8 cellular contexts compared by ENCODE assay signal in the genomic region with DNA sequence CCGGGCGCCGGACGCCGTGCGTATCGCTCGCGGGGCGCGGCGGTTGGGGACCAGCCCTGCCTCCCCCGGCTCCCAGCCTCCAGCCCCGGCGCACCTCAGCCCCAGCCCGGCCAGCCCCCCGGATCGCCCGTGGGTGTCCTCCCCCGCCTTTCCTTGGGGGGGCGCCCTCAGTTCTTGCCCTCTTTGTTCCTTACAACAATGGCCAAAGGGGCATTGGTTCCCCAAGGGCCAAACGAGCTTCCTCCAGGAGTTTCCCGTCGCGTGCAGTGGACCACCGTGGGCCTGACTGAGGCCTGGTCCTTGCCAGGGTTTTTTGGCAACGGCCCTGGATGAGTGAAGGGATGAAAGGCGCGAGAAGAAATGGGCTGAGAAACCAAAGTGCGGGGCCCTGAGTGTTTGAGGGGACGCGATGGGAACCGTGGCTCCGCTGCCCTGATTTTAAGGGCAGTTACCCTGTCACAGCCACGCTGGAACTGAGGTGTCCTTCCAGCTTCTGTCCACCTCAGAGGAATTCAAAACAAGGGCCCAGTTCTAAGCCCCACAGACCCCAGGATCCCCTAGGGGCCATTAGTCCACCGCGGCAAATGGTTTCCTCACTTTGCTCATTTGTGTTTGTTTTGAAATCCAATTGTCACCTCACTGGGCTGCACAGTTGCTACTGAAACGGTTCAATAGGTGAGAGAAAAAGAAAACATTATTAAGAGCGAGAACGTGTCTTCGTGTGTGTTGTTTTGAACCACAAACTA. TPM values are rescaled to one million over a fixed set of nuclear protein-coding genes. Genes with fewer than 3 reads are reported as not detected.
DNase-seq lines count a peak whose midpoint lies in the region; ATAC-seq and TF ChIP-seq lines count a peak whose summit lies in the region.

No MANE protein-coding gene starts in this region.

- no peaks in the 10 kb centered on the region for H3K36me3 ChIP-seq in mucosa of descending colon (ENCODE audit: low read depth)

- DNase-seq in ELF-1 (ENCODE audit: low read depth, low spot score): peak; percentile 66
- DNase-seq in NCI-H2227 treated with DMSO at 0.1 percent for 48 hours (lab: John Stamatoyannopoulos, UW): peak; percentile 7
- DNase-seq in dorsolateral prefrontal cortex: peak in 3 of 10 donors; percentile 13 to 18 (median 13)
- peak; percentile 35 to 57 (median 49) for DNase-seq in mucosa of descending colon
- DNase-seq in NCI-H1694 treated with DMSO at 0.1 percent for 48 hours (lab: John Stamatoyannopoulos, UW): no peak
- no peak for DNase-seq in GM19240 (ENCODE audit: insufficient read length, low spot score)

- ATAC-seq in mucosa of descending colon: peak; percentile 55
- no peak for ATAC-seq in HG03442 (IDR thresholded peaks at IDR 0.05; ENCODE audit: unreplicated experiment)
- no peak for ATAC-seq in HG02678 (IDR thresholded peaks at IDR 0.05; ENCODE audit: unreplicated experiment)

- H3K27ac ChIP-seq in dorsolateral prefrontal cortex: peak overlapping the region in 31 of 59 donors; percentile 36 to 91 (median 77)

- H3K4me1 ChIP-seq in mucosa of descending colon (ENCODE audit: low read depth): peaks cover 7% of the 10 kb centered on the region

- H3K4me3 ChIP-seq in dorsolateral prefrontal cortex (peak overlapping the region; percentile 55 to 88 (median 75)), mucosa of descending colon (peak overlapping the region; percentile 37)

- no peaks in the 10 kb centered on the region for H3K9me3 ChIP-seq in mucosa of descending colon

- H3K27me3 ChIP-seq in dorsolateral prefrontal cortex: peaks cover 0 to 4% (median 0%) of the 10 kb centered on the region in 45 donors

- intact Hi-C loops in dorsolateral prefrontal cortex (cut with DNase I): no loop called here
- intact Hi-C loops in mucosa of descending colon (cut with DNase I, micrococcal nuclease): no loop called here

- peak in 2 of 56 donors; percentile 9 to 12 for TF ChIP-seq CTCF in dorsolateral prefrontal cortex (IDR thresholded peaks at IDR 0.05 in 54 of 56, conservative IDR thresholded peaks at IDR 0.05 in 2 of 56; ENCODE audit: low read depth in 1 of 56, partially characterized antibody in 56 of 56)
- TF ChIP-seq CTCF in mucosa of descending colon (IDR thresholded peaks at IDR 0.05): no peak

RNA-seq across cellular contexts. Expression of a gene that starts 1.4 kb away (rescaled TPM):
- total RNA-seq in dorsolateral prefrontal cortex: 10 to 100 TPM in 57 of 120 experiments, 1 to 10 TPM in 63; 5.9 to 17.4 (median 9.8) TPM
- total RNA-seq in mucosa of descending colon: 10 to 100 TPM in 1 of 3 donors, 1 to 10 TPM in 2; 7.3 to 13.6 (median 8.7) TPM

Comparison
In these comparisons a context has a peak if more than half of its experiments do, and no peak if none do; other contexts are left out.
1. DNase-seq: peak in ELF-1 (single experiment), NCI-H2227 treated with DMSO at 0.1 percent for 48 hours (single experiment) and mucosa of descending colon (3 of 3); none in NCI-H1694 treated with DMSO at 0.1 percent for 48 hours (single experiment) and GM19240 (single experiment).